ENCODE assay signal across 19 cellular contexts in genomic region chr15:60237411-60237810, GRCh38.
DNase-seq lines count a peak whose midpoint lies in the region; ATAC-seq, FAIRE-seq and TF ChIP-seq lines count a peak whose summit lies in the region.
"Had no signal": no experiment of that assay in that cellular context is flagged by ENCODE, and none has a peak within 500 bp of the region (broad histone marks: within the 10 kb centered on the region; RNA-seq: fewer than 3 reads in every experiment).

No MANE protein-coding gene starts in this region.

- H3K27me3 Mint-ChIP-seq in astrocyte (ENCODE audit: low read depth, unreplicated experiment), result peaks cover 2% of the 10 kb centered on the region

- H3K27me3 ChIP-seq in AG04450 (ENCODE audit: control insufficient read depth, insufficient read depth, low read length), result no peaks in the 10 kb centered on the region
- no peaks in the 10 kb centered on the region for H3K27me3 ChIP-seq in astrocyte (ENCODE audit: insufficient read depth, low read length)
- H3K27me3 ChIP-seq in hepatocyte, result no peaks in the 10 kb centered on the region

- TF ChIP-seq CTCF in AG04450 (IDR thresholded peaks at IDR 0.05; ENCODE audit: low read depth, low read length) (no peak), astrocyte (IDR thresholded peaks at IDR 0.05; ENCODE audit: insufficient read depth, low read depth, low read length) (no peak), hepatocyte (IDR thresholded peaks at IDR 0.05; ENCODE audit: poor library complexity) (no peak)

- peaks cover 4% of the 10 kb centered on the region for H3K4me1 ChIP-seq in astrocyte (ENCODE audit: insufficient read depth, low read length)
- H3K4me1 ChIP-seq in hepatocyte (ENCODE audit: insufficient read depth), result no peaks in the 10 kb centered on the region
- H3K4me1 ChIP-seq: A549, HAP-1 had no signal

- no peaks in the 10 kb centered on the region for H3K9me3 ChIP-seq in AG04450 (ENCODE audit: control insufficient read depth, insufficient read depth, low read length)
- no peaks in the 10 kb centered on the region for H3K9me3 ChIP-seq in astrocyte (ENCODE audit: insufficient read depth, low read depth, low read length)
- H3K9me3 ChIP-seq in hepatocyte (ENCODE audit: low read depth), result no peaks in the 10 kb centered on the region
- H3K9me3 ChIP-seq: A549, HAP-1, MG63 had no signal

- H3K4me3 ChIP-seq in AG04450 (ENCODE audit: low read depth, low read length), result no peak overlapping the region
- no peak overlapping the region for H3K4me3 ChIP-seq in astrocyte (ENCODE audit: insufficient read depth, low read depth, low read length)
- H3K4me3 ChIP-seq in hepatocyte, result no peak overlapping the region
- H3K4me3 ChIP-seq: A549, HAP-1, K562, MG63 had no signal

- H3K9me2 ChIP-seq in hepatocyte (replicated peaks; ENCODE audit: insufficient read depth), result no peaks in the 10 kb centered on the region

- DNase-seq in AG04450 (ENCODE audit: low read depth, low spot score) (peak; percentile 26), H4 (ENCODE audit: low spot score) (peak; percentile 46), astrocyte (ENCODE audit: low read depth) (no peak), hepatocyte (ENCODE audit: low spot score) (peak; percentile 15), COLO668 (lab: John Stamatoyannopoulos, UW; ENCODE audit: unreplicated experiment) (no peak), SKM-1 (lab: John Stamatoyannopoulos, UW; ENCODE audit: unreplicated experiment) (no peak)
- DNase-seq: CD4-positive, alpha-beta T cell; MG63; NCI-H1105; NCI-H2029; NCI-H524 treated with DMSO at 0.1 percent for 48 hours; NK-92 treated with Interleukin-12 subunit alpha and Interleukin-12 subunit beta, amount 100 ng/mL, for 24 hours; T-helper 1 cell had no signal

- H4K20me1 ChIP-seq in astrocyte (ENCODE audit: insufficient read depth, low read length), result no peaks in the 10 kb centered on the region
- H4K20me1 ChIP-seq in hepatocyte (ENCODE audit: insufficient read depth, poor library complexity, severe bottlenecking), result no peaks in the 10 kb centered on the region

- POLR2A ChIA-PET in AG04450 (lab: Yijun Ruan, JAX), result no interaction called here

- H3K36me3 Mint-ChIP-seq in astrocyte (ENCODE audit: low read depth, unreplicated experiment), result peaks cover 1% of the 10 kb centered on the region

- H3K27ac ChIP-seq in AG04450 (ENCODE audit: low read depth, low read length) (no peak overlapping the region), astrocyte (ENCODE audit: low read depth, low read length) (no peak overlapping the region), hepatocyte (no peak overlapping the region)
- H3K27ac ChIP-seq: A549 had no signal

- H3K9me3 Mint-ChIP-seq in astrocyte (ENCODE audit: unreplicated experiment), result peaks cover 9% of the 10 kb centered on the region

- H3K79me2 ChIP-seq in astrocyte (ENCODE audit: insufficient read depth, low read length) (no peaks in the 10 kb centered on the region), hepatocyte (no peaks in the 10 kb centered on the region)

- H2AFZ ChIP-seq in astrocyte (ENCODE audit: low read depth, low read length) (peak overlapping the region; percentile 34), hepatocyte (no peak overlapping the region)

- no peak overlapping the region for H3K9ac ChIP-seq in astrocyte (ENCODE audit: low read length)

- H3K4me2 ChIP-seq in astrocyte (ENCODE audit: low read length) (peak overlapping the region; percentile 27), hepatocyte (no peak overlapping the region)
- H3K4me2 ChIP-seq: A549 had no signal

- no peak overlapping the region for H3K4me3 Mint-ChIP-seq in astrocyte (ENCODE audit: unreplicated experiment)
- H3K4me3 Mint-ChIP-seq: CD4-positive, alpha-beta T cell had no signal

- CTCF ChIA-PET in AG04450 (lab: Charles Lee), result no interaction called here

- no peak for FAIRE-seq in astrocyte (lab: Jason Lieb, UNC)
- FAIRE-seq: A549, D721Med, K562 had no signal

- ATAC-seq in SK-N-SH treated with all-trans-retinoic acid at 6 μM for 48 hours, result no peak
- no peak for ATAC-seq in HG03354 (IDR thresholded peaks at IDR 0.05; ENCODE audit: poor library complexity, severe bottlenecking, unreplicated experiment)
- ATAC-seq: A549, K562 had no signal

- no peaks in the 10 kb centered on the region for H3K36me3 ChIP-seq in astrocyte (ENCODE audit: insufficient read depth, low read length)
- H3K36me3 ChIP-seq in hepatocyte (replicated peaks; ENCODE audit: insufficient read depth, low read depth), result no peaks in the 10 kb centered on the region
- H3K36me3 ChIP-seq: HAP-1, MG63 had no signal

- 58% methylated on average over 8 of the region's 8 CpGs for WGBS in hepatocyte (ENCODE audit: low lambda C conversion rate, missing lambda C conversion rate)

- H3K27ac Mint-ChIP-seq in astrocyte (ENCODE audit: unreplicated experiment), result no peak overlapping the region
- H3K27ac Mint-ChIP-seq: CD4-positive, alpha-beta T cell had no signal

- H3K4me1 Mint-ChIP-seq in astrocyte (ENCODE audit: low read depth, unreplicated experiment), result no peaks in the 10 kb centered on the region

TF ChIP-seq in SK-N-SH treated with all-trans-retinoic acid at 6 μM for 48 hours, 23 proteins besides CTCF, POLR2A, EP300 and RAD21 (continues in another document):
- TF ChIP-seq SNAI2 (CRISPR knock-in tag; IDR thresholded peaks at IDR 0.05) (no peak), ZC3H10 (CRISPR knock-in tag; IDR thresholded peaks at IDR 0.05) (no peak), ISL1 (CRISPR knock-in tag; IDR thresholded peaks at IDR 0.05) (no peak), OSR1 (CRISPR knock-in tag; IDR thresholded peaks at IDR 0.05) (no peak), RARB (CRISPR knock-in tag; IDR thresholded peaks at IDR 0.05) (no peak), ESRRG (CRISPR knock-in tag; IDR thresholded peaks at IDR 0.05) (no peak), TSHZ2 (CRISPR knock-in tag; IDR thresholded peaks at IDR 0.05) (no peak), POU6F1 (CRISPR knock-in tag; IDR thresholded peaks at IDR 0.05; ENCODE audit: borderline replicate concordance, low read depth) (no peak), CREB5 (CRISPR knock-in tag; IDR thresholded peaks at IDR 0.05; ENCODE audit: low read depth) (no peak), GLIS3 (CRISPR knock-in tag; IDR thresholded peaks at IDR 0.05) (no peak), ZNF70 (CRISPR knock-in tag; IDR thresholded peaks at IDR 0.05) (no peak), TOX (CRISPR knock-in tag; IDR thresholded peaks at IDR 0.05; ENCODE audit: borderline replicate concordance) (no peak), ZFP30 (CRISPR knock-in tag; IDR thresholded peaks at IDR 0.05) (no peak), TCF4 (CRISPR knock-in tag; IDR thresholded peaks at IDR 0.05; ENCODE audit: borderline replicate concordance) (no peak), ZNF565 (CRISPR knock-in tag; conservative IDR thresholded peaks at IDR 0.05; ENCODE audit: low read depth) (no peak), BACH2 (CRISPR knock-in tag; IDR thresholded peaks at IDR 0.05; ENCODE audit: borderline replicate concordance) (no peak), ARNTL (CRISPR knock-in tag; IDR thresholded peaks at IDR 0.05; ENCODE audit: borderline replicate concordance, low read depth) (no peak), PPARA (CRISPR knock-in tag; IDR thresholded peaks at IDR 0.05; ENCODE audit: borderline replicate concordance) (no peak)

Comparison
In these comparisons a context has a peak if more than half of its experiments do, and no peak if none do; other contexts are left out.
1. DNase-seq: peak in AG04450 (single experiment), H4 (single experiment) and hepatocyte (single experiment); none in astrocyte (single experiment), COLO668 (single experiment) and SKM-1 (single experiment).